Comparison of ENCODE assay signal across 8 cellular contexts in the genomic region with DNA sequence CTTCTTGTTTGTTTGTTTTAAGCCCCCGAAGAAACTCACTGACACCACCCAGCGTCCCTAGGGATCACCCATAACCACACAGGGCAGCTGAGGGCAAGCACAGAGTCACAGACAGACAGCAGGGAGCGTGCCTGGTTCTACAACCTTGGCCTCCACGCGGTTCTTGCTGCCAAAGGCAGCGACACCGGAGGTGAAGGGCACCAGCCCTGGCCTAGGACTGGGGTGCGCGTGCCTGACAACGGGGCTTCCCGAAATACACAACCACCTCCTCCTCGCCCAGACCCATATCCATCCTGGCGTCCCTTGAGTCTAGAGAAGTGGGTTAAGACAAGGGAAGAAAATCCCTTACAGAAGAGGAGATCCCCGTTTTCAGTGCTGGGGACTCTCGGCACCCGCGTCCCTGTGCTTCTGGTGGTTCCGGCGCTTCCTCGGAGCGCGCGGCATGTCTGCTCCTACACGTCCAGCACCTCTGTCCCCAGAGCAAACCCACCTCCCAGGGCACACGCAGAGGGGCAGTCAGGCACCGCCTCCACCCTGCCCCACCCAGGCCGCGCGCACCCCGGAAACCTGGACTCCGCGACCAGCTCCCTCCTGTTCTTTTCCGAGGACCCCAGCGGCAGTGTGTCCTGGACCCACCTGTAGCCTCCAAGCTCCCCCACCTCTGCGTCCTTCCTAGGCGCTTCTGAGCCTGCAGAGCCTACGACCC. TPM values are rescaled to one million over a fixed set of nuclear protein-coding genes. Genes with fewer than 3 reads are reported as not detected.
A peak's percentile ranks its signal among the peaks of the same experiment; 100 is the strongest.
DNase-seq lines count a peak whose midpoint lies in the region; ATAC-seq and FAIRE-seq lines count a peak whose summit lies in the region.

No MANE protein-coding gene starts in this region.

- H3K4me1 ChIP-seq in small intestine (ENCODE audit: control insufficient read depth in 2 of 2, insufficient read depth in 1 of 2, low read depth in 1 of 2, low read length in 1 of 2): peaks cover 0 to 19% of the 10 kb centered on the region in 2 donors

- peak overlapping the region; percentile 92 for H3K27ac Mint-ChIP-seq in activated naive CD8-positive, alpha-beta T cell treated with anti-CD3 and anti-CD28 coated beads, Interleukin-2, amount 50 U/mL, for 24 hours

- peaks cover 83% of the 10 kb centered on the region for H3K4me1 Mint-ChIP-seq in activated naive CD8-positive, alpha-beta T cell treated with anti-CD3 and anti-CD28 coated beads, Interleukin-2, amount 50 U/mL, for 24 hours

- H3K4me3 ChIP-seq in iPS-11a (ENCODE audit: low read depth, low read length): peak overlapping the region; percentile 62
- peak overlapping the region; percentile 58 to 69 for H3K4me3 ChIP-seq in small intestine (ENCODE audit: low read depth in 1 of 2, low read length in 2 of 2)

- 4 to 9% (median 7%) methylated on average over 36 to 37 of the region's 37 CpGs for WGBS in small intestine, 3 donors

- H3K9me3 Mint-ChIP-seq in activated naive CD8-positive, alpha-beta T cell treated with anti-CD3 and anti-CD28 coated beads, Interleukin-2, amount 50 U/mL, for 24 hours: no peaks in the 10 kb centered on the region

- peak; percentile 10 for ATAC-seq in GM18520 (IDR thresholded peaks at IDR 0.05; ENCODE audit: unreplicated experiment)
- ATAC-seq in HG02885 (IDR thresholded peaks at IDR 0.05; ENCODE audit: poor library complexity, unreplicated experiment): peak; percentile 15
- peak; percentile 26 for ATAC-seq in activated naive CD8-positive, alpha-beta T cell treated with anti-CD3 and anti-CD28 coated beads, Interleukin-2, amount 50 U/mL, for 24 hours

- H3K27me3 Mint-ChIP-seq in activated naive CD8-positive, alpha-beta T cell treated with anti-CD3 and anti-CD28 coated beads, Interleukin-2, amount 50 U/mL, for 24 hours: no peaks in the 10 kb centered on the region

- no peak for FAIRE-seq in small intestine (lab: Jason Lieb, UNC)

- H3K27me3 ChIP-seq in small intestine (ENCODE audit: control insufficient read depth in 2 of 2, insufficient read depth in 2 of 2, low read length in 2 of 2): no peaks in the 10 kb centered on the region

- peak overlapping the region in 1 of 2 donors; percentile 82 for H3K27ac ChIP-seq in small intestine (ENCODE audit: low read depth in 1 of 2, low read length in 1 of 2)

- peak; percentile 53 for DNase-seq in SKM-1 (lab: John Stamatoyannopoulos, UW; ENCODE audit: unreplicated experiment)
- peak; percentile 64 for DNase-seq in activated naive CD8-positive, alpha-beta T cell treated with anti-CD3 and anti-CD28 coated beads, Interleukin-2, amount 50 U/mL, for 24 hours
- DNase-seq in small intestine: no peak
- DNase-seq in A172 (ENCODE audit: low spot score): no peak
- no peak for DNase-seq in DMS79 (lab: John Stamatoyannopoulos, UW)

- H3K4me3 Mint-ChIP-seq in activated naive CD8-positive, alpha-beta T cell treated with anti-CD3 and anti-CD28 coated beads, Interleukin-2, amount 50 U/mL, for 24 hours: peak overlapping the region; percentile 98

- no peaks in the 10 kb centered on the region for H3K9me3 ChIP-seq in small intestine (ENCODE audit: control insufficient read depth, low read depth)

- peaks cover 28% of the 10 kb centered on the region for H3K36me3 Mint-ChIP-seq in activated naive CD8-positive, alpha-beta T cell treated with anti-CD3 and anti-CD28 coated beads, Interleukin-2, amount 50 U/mL, for 24 hours (ENCODE audit: low read depth)

- H3K36me3 ChIP-seq in small intestine (ENCODE audit: control insufficient read depth in 2 of 2, insufficient read depth in 2 of 2, low read length in 2 of 2): no peaks in the 10 kb centered on the region

RNA-seq across cellular contexts. Expression of gene RFTN1, which starts 0.9 kb away (rescaled TPM):
- 10 to 100 TPM in 2 of 3 donors, 1 to 10 TPM in 1; 1.8 to 18.4 (median 11.9) TPM for polyA plus RNA-seq in small intestine
- 46.1 and 52.1 TPM in 2 replicates for total RNA-seq in A172 (2014; rRNA removed; shearing (Covaris generic))

Comparison
In these comparisons a context has a peak if more than half of its experiments do, and no peak if none do; other contexts are left out.
1. DNase-seq: peak in SKM-1 (single experiment) and activated naive CD8-positive, alpha-beta T cell treated with anti-CD3 and anti-CD28 coated beads, Interleukin-2, amount 50 U/mL, for 24 hours (single experiment); none in small intestine (single experiment), A172 (single experiment) and DMS79 (single experiment).
2. Peak in every context shown above with its lines, with median percentiles within 50 percentile points of each other: ATAC-seq.